Comparison of ENCODE assay signal across 8 cellular contexts in genomic region chr1:228140724-228141081, GRCh38. TPM values are rescaled to one million over a fixed set of nuclear protein-coding genes. Genes with fewer than 3 reads are reported as not detected.
A peak's percentile ranks its signal among the peaks of the same experiment; 100 is the strongest.
DNase-seq lines count a peak whose midpoint lies in the region; ATAC-seq, FAIRE-seq and TF ChIP-seq lines count a peak whose summit lies in the region.

No MANE protein-coding gene starts in this region.

- no peaks in the 10 kb centered on the region for H3K9me2 ChIP-seq in DOHH2 (replicated peaks; ENCODE audit: control insufficient read depth, low read length)

- H3K14ac ChIP-seq in trophoblast cell (ENCODE audit: low read length) = peak overlapping the region; percentile 91

- TF ChIP-seq POLR2A in Peyer's patch (IDR thresholded peaks at IDR 0.05) = no peak

- peaks cover 18% of the 10 kb centered on the region; the same call in 1 of the 2 replicates for H4K20me1 ChIP-seq in DOHH2 (ENCODE audit: control insufficient read depth, insufficient read depth, low read depth, low read length)

- peak overlapping the region; percentile 23 for H2BK120ac ChIP-seq in trophoblast cell (ENCODE audit: insufficient read depth, low read length, poor library complexity)

- H3F3A ChIP-seq in DOHH2 (ENCODE audit: control insufficient read depth, insufficient read depth) = peaks cover 13% of the 10 kb centered on the region

- no peak overlapping the region for H2AFZ ChIP-seq in trophoblast cell (ENCODE audit: insufficient read depth, low read length, poor library complexity)

- H2AK5ac ChIP-seq in trophoblast cell (ENCODE audit: low read length) = peak overlapping the region; percentile 49

- H3K27me3 ChIP-seq in DOHH2 (ENCODE audit: control insufficient read depth, low read length) = no peaks in the 10 kb centered on the region
- no peaks in the 10 kb centered on the region for H3K27me3 ChIP-seq in Peyer's patch
- no peaks in the 10 kb centered on the region for H3K27me3 ChIP-seq in esophagus (ENCODE audit: control insufficient read depth in 1 of 2, insufficient read depth in 2 of 2, low read length in 2 of 2)
- no peaks in the 10 kb centered on the region for H3K27me3 ChIP-seq in trophoblast cell (ENCODE audit: insufficient read depth, low read length)

- H2BK5ac ChIP-seq in trophoblast cell (ENCODE audit: low read depth, low read length, poor library complexity) = peak overlapping the region; percentile 79

- peak overlapping the region; percentile 85 for H3K4ac ChIP-seq in trophoblast cell (ENCODE audit: low read depth, low read length)

- H3K4me1 ChIP-seq in DOHH2 (ENCODE audit: control insufficient read depth, low read length) (peaks cover 73% of the 10 kb centered on the region), Peyer's patch (peaks cover 3 to 39% (median 24%) of the 10 kb centered on the region in 4 donors), esophagus (ENCODE audit: control insufficient read depth in 2 of 2, insufficient read depth in 2 of 2, low read length in 1 of 2) (peaks cover 24 to 41% of the 10 kb centered on the region in 2 donors), trophoblast cell (ENCODE audit: control insufficient read depth in 1 of 2, insufficient read depth in 2 of 2, low read length in 2 of 2) (peaks cover 9 to 20% of the 10 kb centered on the region in 2 experiments)

- WGBS in esophagus, 2 donors = 1% methylated on average over 20 of the region's 20 CpGs
- no CpG with 5 or more reads among the region's 20 CpGs for WGBS in trophoblast cell (ENCODE audit: extremely low coverage, insufficient coverage, insufficient read length)

- H3K9me3 ChIP-seq in DOHH2 (ENCODE audit: control insufficient read depth, insufficient read depth, low read length) (no peaks in the 10 kb centered on the region), Peyer's patch (no peaks in the 10 kb centered on the region), esophagus (ENCODE audit: control insufficient read depth in 2 of 2, insufficient read depth in 1 of 2, low read depth in 1 of 2, low read length in 1 of 2) (no peaks in the 10 kb centered on the region), trophoblast cell (ENCODE audit: insufficient read depth, low read depth, low read length) (peaks cover 2% of the 10 kb centered on the region)

- peaks cover 15% of the 10 kb centered on the region for H3K36me3 ChIP-seq in DOHH2 (ENCODE audit: control insufficient read depth, low read length)
- peaks cover 0 to 7% (median 0%) of the 10 kb centered on the region in 3 donors for H3K36me3 ChIP-seq in Peyer's patch
- H3K36me3 ChIP-seq in esophagus (ENCODE audit: control insufficient read depth in 2 of 2, insufficient read depth in 2 of 2, low read length in 1 of 2) = peaks cover 3 to 15% of the 10 kb centered on the region in 2 donors
- peaks cover 16 to 20% of the 10 kb centered on the region in 2 experiments for H3K36me3 ChIP-seq in trophoblast cell (ENCODE audit: control insufficient read depth in 1 of 2, insufficient read depth in 2 of 2, low read length in 2 of 2)

- no peak overlapping the region for H2BK12ac ChIP-seq in trophoblast cell (ENCODE audit: low read length)

- H3K23ac ChIP-seq in trophoblast cell (ENCODE audit: low read length) = no peak overlapping the region

- peak overlapping the region; percentile 81 for H3K4me3 ChIP-seq in DOHH2 (ENCODE audit: low read length)
- peak overlapping the region; percentile 81 to 98 (median 93) for H3K4me3 ChIP-seq in Peyer's patch
- H3K4me3 ChIP-seq in esophagus (ENCODE audit: low read depth in 1 of 2, low read length in 2 of 2) = peak overlapping the region; percentile 78 to 97
- peak overlapping the region; percentile 99 for H3K4me3 ChIP-seq in trophoblast cell (ENCODE audit: low read depth, low read length)

- H3K79me2 ChIP-seq in DOHH2 (ENCODE audit: control insufficient read depth, low read length) (peaks cover 59% of the 10 kb centered on the region), trophoblast cell (ENCODE audit: control insufficient read depth, insufficient read depth, low read length, poor library complexity) (peaks cover 32% of the 10 kb centered on the region)

- H3K9ac ChIP-seq in trophoblast cell (ENCODE audit: low read length) = peak overlapping the region; percentile 98

- no peak for DNase-seq in Peyer's patch
- DNase-seq in trophoblast cell = no peak
- no peak for DNase-seq in urothelium cell line (ENCODE audit: low spot score)
- DNase-seq in NCI-H1694 treated with DMSO at 0.1 percent for 48 hours (lab: John Stamatoyannopoulos, UW) = no peak

- peak overlapping the region; percentile 89 for H4K8ac ChIP-seq in trophoblast cell (ENCODE audit: low read depth, low read length)

- H4K12ac ChIP-seq in trophoblast cell (ENCODE audit: low read depth, low read length) = peak overlapping the region; percentile 37

- peak overlapping the region; percentile 40; the same call in 1 of the 2 replicates for H3K27ac ChIP-seq in DOHH2 (ENCODE audit: low read depth, low read length)
- peak overlapping the region; percentile 98 to 100 (median 100) for H3K27ac ChIP-seq in Peyer's patch
- H3K27ac ChIP-seq in esophagus (ENCODE audit: low read depth in 2 of 2, low read length in 1 of 2) = peak overlapping the region; percentile 99
- H3K27ac ChIP-seq in trophoblast cell (ENCODE audit: low read depth, low read length) = peak overlapping the region; percentile 64

- H3K79me1 ChIP-seq in trophoblast cell (ENCODE audit: low read length) = peaks cover 10% of the 10 kb centered on the region

- H3K18ac ChIP-seq in trophoblast cell (ENCODE audit: low read length) = peak overlapping the region; percentile 64

- ATAC-seq in GM21360 (IDR thresholded peaks at IDR 0.05; ENCODE audit: unreplicated experiment) (no peak), GM19035 (IDR thresholded peaks at IDR 0.05; ENCODE audit: unreplicated experiment) (no peak)

- FAIRE-seq in urothelium cell line (lab: Jason Lieb, UNC) = no peak

- no peak for TF ChIP-seq CTCF in DOHH2 (IDR thresholded peaks at IDR 0.05; ENCODE audit: low read depth, low read length, poor library complexity, severe bottlenecking)
- no peak for TF ChIP-seq CTCF in Peyer's patch (IDR thresholded peaks at IDR 0.05)

- H3K4me2 ChIP-seq in DOHH2 (ENCODE audit: low read length) = peak overlapping the region; percentile 86
- peak overlapping the region; percentile 97 for H3K4me2 ChIP-seq in trophoblast cell (ENCODE audit: low read length)

- H4K91ac ChIP-seq in trophoblast cell (ENCODE audit: low read depth, low read length) = peak overlapping the region; percentile 89

RNA-seq across cellular contexts. Expression of gene GUK1, which starts 0.6 kb away (rescaled TPM):
- 100 to 1,000 TPM; 206 to 232 (median 224) TPM for total RNA-seq in Peyer's patch
- 100 to 1,000 TPM; 299 to 484 TPM for polyA plus RNA-seq in esophagus
- 235 and 242 TPM in 2 replicates for polyA plus RNA-seq in trophoblast cell (2013)

RNA-seq across cellular contexts. Expression of gene GJC2, which starts 9.0 kb away (rescaled TPM):
- total RNA-seq in Peyer's patch = under 1 TPM in 2 of 4 donors, not detected in 2; 0.88 to 0.94 TPM
- polyA plus RNA-seq in esophagus = under 1 TPM; 0.57 to 0.64 TPM
- 0.38 and 0.51 TPM in 2 replicates for polyA plus RNA-seq in trophoblast cell (2013)

RNA-seq across cellular contexts. Expression of gene IBA57, which starts 24.9 kb away (rescaled TPM):
- 10 to 100 TPM in 2 of 4 donors, 1 to 10 TPM in 2; 8.2 to 11.8 (median 10.3) TPM for total RNA-seq in Peyer's patch
- 1 to 10 TPM; 1.5 to 3.5 TPM for polyA plus RNA-seq in esophagus
- polyA plus RNA-seq in trophoblast cell (2013) = 1.2 and 1.4 TPM in 2 replicates

RNA-seq across cellular contexts. Expression of gene MRPL55, which starts 31.6 kb away (rescaled TPM):
- total RNA-seq in Peyer's patch = 10 to 100 TPM; 70.1 to 99.6 (median 80.8) TPM
- polyA plus RNA-seq in esophagus = 10 to 100 TPM; 87.0 to 94.9 TPM
- polyA plus RNA-seq in trophoblast cell (2013) = 87.0 and 91.4 TPM in 2 replicates

RNA-seq across cellular contexts. Expression of gene C1orf35, which starts 37.6 kb away (rescaled TPM):
- 10 to 100 TPM in 3 of 4 donors, 1 to 10 TPM in 1; 6.0 to 19.8 (median 16.2) TPM for total RNA-seq in Peyer's patch
- polyA plus RNA-seq in esophagus = 10 to 100 TPM; 18.4 to 26.0 TPM
- 17.6 and 18.1 TPM in 2 replicates for polyA plus RNA-seq in trophoblast cell (2013)

Comparison
In these comparisons a context has a peak if more than half of its experiments do, and no peak if none do; other contexts are left out.
1. H3K27ac ChIP-seq: peak in every context shown above with its lines; median percentile 100 in Peyer's patch; 99 in esophagus; 64 in trophoblast cell; 40 in DOHH2.